ENCODE assay signal across 22 cellular contexts in genomic region chr6:138500867-138501446, GRCh38. TPM values are rescaled to one million over a fixed set of nuclear protein-coding genes. Genes with fewer than 3 reads are reported as not detected.
DNase-seq lines count a peak whose midpoint lies in the region; ATAC-seq, FAIRE-seq and TF ChIP-seq lines count a peak whose summit lies in the region.
"Had no signal": no experiment of that assay in that cellular context is flagged by ENCODE, and none has a peak within 500 bp of the region (broad histone marks: within the 10 kb centered on the region; RNA-seq: fewer than 3 reads in every experiment).

No MANE protein-coding gene starts in this region.

- H3K36me3 Mint-ChIP-seq in neural crest cell (ENCODE audit: low read depth), result no peaks in the 10 kb centered on the region
- H3K36me3 Mint-ChIP-seq: stimulated activated memory B cell treated with anti-CD40 and anti-IgM and Interleukin-4, amounts not matched to agents 10 μg/mL and 1 μg/mL and 100 μg/mL, for 72 hours had no signal

- H3K27me3 ChIP-seq in colonic mucosa, result no peaks in the 10 kb centered on the region
- H3K27me3 ChIP-seq: testis, uterus had no signal

- peaks cover 68% of the 10 kb centered on the region for H3K4me1 Mint-ChIP-seq in neural crest cell

- peaks cover 5% of the 10 kb centered on the region for H3K4me1 ChIP-seq in colonic mucosa
- H3K4me1 ChIP-seq: testis, uterus had no signal

- no peak for ATAC-seq in HG02759 (IDR thresholded peaks at IDR 0.05; ENCODE audit: unreplicated experiment)
- ATAC-seq: stimulated activated memory B cell treated with anti-CD40 and anti-IgM and Interleukin-4, amounts not matched to agents 10 μg/mL and 1 μg/mL and 100 μg/mL, for 72 hours had no signal

- no peak for DNase-seq in D721Med (ENCODE audit: insufficient read length, low spot score)
- DNase-seq in NCI-H82 treated with DMSO at 0.1 percent for 48 hours (lab: John Stamatoyannopoulos, UW; ENCODE audit: unreplicated experiment), result peak; percentile 39
- no peak for DNase-seq in colonic mucosa
- no peak for DNase-seq in neural crest cell (ENCODE audit: low read depth, low spot score)
- no peak for DNase-seq in DMS53 treated with DMSO at 0.1 percent for 48 hours (lab: John Stamatoyannopoulos, UW; ENCODE audit: unreplicated experiment)
- no peak for DNase-seq in NCI-H128 (lab: John Stamatoyannopoulos, UW; ENCODE audit: unreplicated experiment)
- DNase-seq in AML-193 (lab: John Stamatoyannopoulos, UW), result no peak
- DNase-seq: activated CD4-positive, alpha-beta T cell treated with anti-CD3 and anti-CD28 coated beads, Interleukin-2, amount 50 U/mL, for 1 hour; activated naive CD4-positive, alpha-beta T cell treated with anti-CD3 and anti-CD28 coated beads for 36 hours; amygdala; C1 segment of cervical spinal cord; mammary epithelial cell; NCI-H1105 treated with DMSO at 0.1 percent for 48 hours; RPMI8226; stimulated activated CD4-positive, alpha-beta T cell treated with anti-CD3 and anti-CD28 coated beads, Interleukin-2, amount 100 ng/mL, for 48 hours; testis; uterus had no signal

- no peaks in the 10 kb centered on the region for H3K36me3 ChIP-seq in colonic mucosa
- H3K36me3 ChIP-seq: uterus had no signal

- peak; percentile 71 for FAIRE-seq in D721Med (lab: Jason Lieb, UNC)

- no peaks in the 10 kb centered on the region for H3K9me3 Mint-ChIP-seq in neural crest cell
- H3K9me3 Mint-ChIP-seq: activated naive CD4-positive, alpha-beta T cell treated with anti-CD3 and anti-CD28 coated beads for 36 hours; stimulated activated memory B cell treated with anti-CD40 and anti-IgM and Interleukin-4, amounts not matched to agents 10 μg/mL and 1 μg/mL and 100 μg/mL, for 72 hours; T-helper 1 cell treated with Interleukin-12 subunit alpha and Interleukin-12 subunit beta and Interleukin-4 antibody, amounts not matched to agents 30 μg/mL and 1 μg/mL, for 36 hours had no signal

- intact Hi-C loops in colonic mucosa (cut with DNase I), result no loop called here

- no peaks in the 10 kb centered on the region for H3K27me3 Mint-ChIP-seq in neural crest cell (ENCODE audit: low read depth)

- TF ChIP-seq CTCF in D721Med (IDR thresholded peaks at IDR 0.05; ENCODE audit: insufficient read depth, missing control alignments), result no peak
- TF ChIP-seq CTCF in colonic mucosa (IDR thresholded peaks at IDR 0.05), result no peak
- TF ChIP-seq CTCF in neural crest cell (conservative IDR thresholded peaks at IDR 0.05), result no peak

- H3K9ac ChIP-seq in colonic mucosa (ENCODE audit: low read depth in 2 of 2, low read length in 2 of 2), result peak overlapping the region in 1 of 2 donors; percentile 60

- H3K9me3 ChIP-seq in colonic mucosa, result no peaks in the 10 kb centered on the region
- H3K9me3 ChIP-seq: testis, uterus had no signal

- peak overlapping the region; percentile 75 for H3K27ac ChIP-seq in colonic mucosa
- H3K27ac ChIP-seq: HL-60, SK-N-MC, testis, uterus had no signal

- peak overlapping the region; percentile 5 for H3K4me3 Mint-ChIP-seq in neural crest cell
- H3K4me3 Mint-ChIP-seq: activated naive CD4-positive, alpha-beta T cell treated with anti-CD3 and anti-CD28 coated beads for 36 hours; stimulated activated memory B cell treated with anti-CD40 and anti-IgM and Interleukin-4, amounts not matched to agents 10 μg/mL and 1 μg/mL and 100 μg/mL, for 72 hours; T-helper 1 cell treated with Interleukin-12 subunit alpha and Interleukin-12 subunit beta and Interleukin-4 antibody, amounts not matched to agents 30 μg/mL and 1 μg/mL, for 36 hours had no signal

- H3K27ac Mint-ChIP-seq in neural crest cell (ENCODE audit: unreplicated experiment), result peak overlapping the region; percentile 20
- H3K27ac Mint-ChIP-seq: activated naive CD4-positive, alpha-beta T cell treated with anti-CD3 and anti-CD28 coated beads for 36 hours; stimulated activated memory B cell treated with anti-CD40 and anti-IgM and Interleukin-4, amounts not matched to agents 10 μg/mL and 1 μg/mL and 100 μg/mL, for 72 hours; T-helper 1 cell treated with Interleukin-12 subunit alpha and Interleukin-12 subunit beta and Interleukin-4 antibody, amounts not matched to agents 30 μg/mL and 1 μg/mL, for 36 hours had no signal

- H3K4me3 ChIP-seq in colonic mucosa, result no peak overlapping the region
- H3K4me3 ChIP-seq: SK-N-MC, testis, uterus had no signal

RNA-seq across cellular contexts. Expression of gene NHSL1, which starts 1.7 kb away (rescaled TPM):
- total RNA-seq in colonic mucosa (10 to 100 TPM; 82.8 to 94.8 TPM), neural crest cell (54.7 and 56.6 TPM in 2 replicates)
